ENCODE assay signal across 24 cellular contexts in genomic region chr1:76723949-76724348, GRCh38.
"Had no signal": no experiment of that assay in that cellular context is flagged by ENCODE, and none has a peak within 500 bp of the region (broad histone marks: within the 10 kb centered on the region; RNA-seq: fewer than 3 reads in every experiment).

No MANE protein-coding gene starts in this region.

- H3K4me3 ChIP-seq: colonic mucosa, esophagus squamous epithelium, gastrocnemius medialis, heart right ventricle, left lung, lower lobe of right lung, mucosa of descending colon had no signal

- H3K27ac ChIP-seq: colonic mucosa, epithelial cell of prostate, esophagus squamous epithelium, gastrocnemius medialis, heart right ventricle, left lung, lower lobe of right lung had no signal

- DNase-seq: colonic mucosa; cortex of kidney; effector CD8-positive, alpha-beta T cell; effector memory CD8-positive, alpha-beta T cell; endodermal cell; erythroblast; esophagus squamous epithelium; foreskin fibroblast; foreskin melanocyte; gastrocnemius medialis; glutamatergic neuron; head of caudate nucleus; heart right ventricle; hippocampal formation; left cardiac atrium; left lung; left ventricle myocardium superior; lower lobe of right lung; mesenchymal stem cell; mucosa of descending colon had no signal

- H3K4me3 Mint-ChIP-seq: dendritic cell treated with granulocyte-macrophage colony-stimulating factor and Interleukin-4, amounts not matched to agents 40 ng/mL and 50 ng/mL, for 4 days; effector memory CD8-positive, alpha-beta T cell; endodermal cell; mesothelial cell of epicardium had no signal

- H3K4me1 Mint-ChIP-seq: mesothelial cell of epicardium had no signal

- H3K27me3 Mint-ChIP-seq: dendritic cell treated with granulocyte-macrophage colony-stimulating factor and Interleukin-4, amounts not matched to agents 40 ng/mL and 50 ng/mL, for 4 days; effector memory CD8-positive, alpha-beta T cell had no signal

- H3K27me3 ChIP-seq: colonic mucosa, esophagus squamous epithelium, gastrocnemius medialis, heart right ventricle, left lung had no signal

- H3K36me3 Mint-ChIP-seq: mesothelial cell of epicardium had no signal

- H3K4me1 ChIP-seq: colonic mucosa, esophagus squamous epithelium, gastrocnemius medialis, heart right ventricle, left lung, lower lobe of right lung had no signal

- H3K36me3 ChIP-seq: colonic mucosa, esophagus squamous epithelium, gastrocnemius medialis, heart right ventricle, left lung, lower lobe of right lung had no signal

- H3K9me3 Mint-ChIP-seq: dendritic cell treated with granulocyte-macrophage colony-stimulating factor and Interleukin-4, amounts not matched to agents 40 ng/mL and 50 ng/mL, for 4 days; effector memory CD8-positive, alpha-beta T cell; endodermal cell; mesothelial cell of epicardium had no signal

- H3K9me3 ChIP-seq: colonic mucosa, esophagus squamous epithelium, gastrocnemius medialis, heart right ventricle, left lung, lower lobe of right lung, mucosa of descending colon had no signal

- ATAC-seq: effector memory CD8-positive, alpha-beta T cell; esophagus mucosa; gastrocnemius medialis; heart right ventricle; left cardiac atrium; left lung; left ventricle myocardium superior; lower lobe of right lung; mucosa of descending colon had no signal

- H3K27ac Mint-ChIP-seq: dendritic cell treated with granulocyte-macrophage colony-stimulating factor and Interleukin-4, amounts not matched to agents 40 ng/mL and 50 ng/mL, for 4 days; effector memory CD8-positive, alpha-beta T cell; endodermal cell; mesothelial cell of epicardium had no signal
